Comparison of ENCODE assay signal across 1 cellular context in the genomic region with DNA sequence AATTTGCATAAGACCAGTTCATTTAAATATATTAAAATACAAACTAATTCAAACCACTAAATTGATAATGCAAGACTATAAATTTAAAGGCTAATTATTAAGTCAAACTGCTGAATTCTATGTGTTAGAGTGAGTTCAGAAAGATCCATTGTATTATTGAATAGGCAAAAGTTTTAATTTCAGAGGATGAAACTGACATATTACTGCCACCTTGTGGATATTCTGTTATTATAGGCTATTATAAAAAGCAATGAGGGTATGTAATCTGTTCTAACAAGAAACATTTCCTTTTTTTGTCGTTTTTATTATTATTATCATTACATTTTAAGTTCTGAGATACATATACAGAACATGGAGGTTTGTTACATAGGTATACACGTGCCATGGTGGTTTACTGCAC.
TF ChIP-seq lines count a peak whose summit lies in the region.

No MANE protein-coding gene starts in this region.

TF ChIP-seq in GM23338, 12 proteins besides CTCF, POLR2A, EP300 and RAD21 (continued from another document):
- TF ChIP-seq, protein P1, sequence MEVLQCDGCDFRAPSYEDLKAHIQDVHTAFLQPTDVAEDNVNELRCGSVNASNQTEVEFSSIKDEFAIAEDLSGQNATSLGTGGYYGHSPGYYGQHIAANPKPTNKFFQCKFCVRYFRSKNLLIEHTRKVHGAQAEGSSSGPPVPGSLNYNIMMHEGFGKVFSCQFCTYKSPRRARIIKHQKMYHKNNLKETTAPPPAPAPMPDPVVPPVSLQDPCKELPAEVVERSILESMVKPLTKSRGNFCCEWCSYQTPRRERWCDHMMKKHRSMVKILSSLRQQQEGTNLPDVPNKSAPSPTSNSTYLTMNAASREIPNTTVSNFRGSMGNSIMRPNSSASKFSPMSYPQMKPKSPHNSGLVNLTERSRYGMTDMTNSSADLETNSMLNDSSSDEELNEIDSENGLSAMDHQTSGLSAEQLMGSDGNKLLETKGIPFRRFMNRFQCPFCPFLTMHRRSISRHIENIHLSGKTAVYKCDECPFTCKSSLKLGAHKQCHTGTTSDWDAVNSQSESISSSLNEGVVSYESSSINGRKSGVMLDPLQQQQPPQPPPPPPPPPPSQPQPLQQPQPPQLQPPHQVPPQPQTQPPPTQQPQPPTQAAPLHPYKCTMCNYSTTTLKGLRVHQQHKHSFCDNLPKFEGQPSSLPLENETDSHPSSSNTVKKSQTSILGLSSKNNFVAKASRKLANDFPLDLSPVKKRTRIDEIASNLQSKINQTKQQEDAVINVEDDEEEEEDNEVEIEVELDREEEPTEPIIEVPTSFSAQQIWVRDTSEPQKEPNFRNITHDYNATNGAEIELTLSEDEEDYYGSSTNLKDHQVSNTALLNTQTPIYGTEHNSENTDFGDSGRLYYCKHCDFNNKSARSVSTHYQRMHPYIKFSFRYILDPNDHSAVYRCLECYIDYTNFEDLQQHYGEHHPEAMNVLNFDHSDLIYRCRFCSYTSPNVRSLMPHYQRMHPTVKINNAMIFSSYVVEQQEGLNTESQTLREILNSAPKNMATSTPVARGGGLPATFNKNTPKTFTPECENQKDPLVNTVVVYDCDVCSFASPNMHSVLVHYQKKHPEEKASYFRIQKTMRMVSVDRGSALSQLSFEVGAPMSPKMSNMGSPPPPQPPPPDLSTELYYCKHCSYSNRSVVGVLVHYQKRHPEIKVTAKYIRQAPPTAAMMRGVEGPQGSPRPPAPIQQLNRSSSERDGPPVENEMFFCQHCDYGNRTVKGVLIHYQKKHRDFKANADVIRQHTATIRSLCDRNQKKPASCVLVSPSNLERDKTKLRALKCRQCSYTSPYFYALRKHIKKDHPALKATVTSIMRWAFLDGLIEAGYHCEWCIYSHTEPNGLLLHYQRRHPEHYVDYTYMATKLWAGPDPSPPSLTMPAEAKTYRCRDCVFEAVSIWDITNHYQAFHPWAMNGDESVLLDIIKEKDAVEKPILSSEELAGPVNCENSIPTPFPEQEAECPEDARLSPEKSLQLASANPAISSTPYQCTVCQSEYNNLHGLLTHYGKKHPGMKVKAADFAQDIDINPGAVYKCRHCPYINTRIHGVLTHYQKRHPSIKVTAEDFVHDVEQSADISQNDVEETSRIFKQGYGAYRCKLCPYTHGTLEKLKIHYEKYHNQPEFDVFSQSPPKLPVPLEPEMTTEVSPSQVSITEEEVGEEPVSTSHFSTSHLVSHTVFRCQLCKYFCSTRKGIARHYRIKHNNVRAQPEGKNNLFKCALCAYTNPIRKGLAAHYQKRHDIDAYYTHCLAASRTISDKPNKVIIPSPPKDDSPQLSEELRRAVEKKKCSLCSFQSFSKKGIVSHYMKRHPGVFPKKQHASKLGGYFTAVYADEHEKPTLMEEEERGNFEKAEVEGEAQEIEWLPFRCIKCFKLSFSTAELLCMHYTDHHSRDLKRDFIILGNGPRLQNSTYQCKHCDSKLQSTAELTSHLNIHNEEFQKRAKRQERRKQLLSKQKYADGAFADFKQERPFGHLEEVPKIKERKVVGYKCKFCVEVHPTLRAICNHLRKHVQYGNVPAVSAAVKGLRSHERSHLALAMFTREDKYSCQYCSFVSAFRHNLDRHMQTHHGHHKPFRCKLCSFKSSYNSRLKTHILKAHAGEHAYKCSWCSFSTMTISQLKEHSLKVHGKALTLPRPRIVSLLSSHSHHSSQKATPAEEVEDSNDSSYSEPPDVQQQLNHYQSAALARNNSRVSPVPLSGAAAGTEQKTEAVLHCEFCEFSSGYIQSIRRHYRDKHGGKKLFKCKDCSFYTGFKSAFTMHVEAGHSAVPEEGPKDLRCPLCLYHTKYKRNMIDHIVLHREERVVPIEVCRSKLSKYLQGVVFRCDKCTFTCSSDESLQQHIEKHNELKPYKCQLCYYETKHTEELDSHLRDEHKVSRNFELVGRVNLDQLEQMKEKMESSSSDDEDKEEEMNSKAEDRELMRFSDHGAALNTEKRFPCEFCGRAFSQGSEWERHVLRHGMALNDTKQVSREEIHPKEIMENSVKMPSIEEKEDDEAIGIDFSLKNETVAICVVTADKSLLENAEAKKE (CRISPR knock-in tag; IDR thresholded peaks at IDR 0.05): no peak
- TF ChIP-seq, protein P2, sequence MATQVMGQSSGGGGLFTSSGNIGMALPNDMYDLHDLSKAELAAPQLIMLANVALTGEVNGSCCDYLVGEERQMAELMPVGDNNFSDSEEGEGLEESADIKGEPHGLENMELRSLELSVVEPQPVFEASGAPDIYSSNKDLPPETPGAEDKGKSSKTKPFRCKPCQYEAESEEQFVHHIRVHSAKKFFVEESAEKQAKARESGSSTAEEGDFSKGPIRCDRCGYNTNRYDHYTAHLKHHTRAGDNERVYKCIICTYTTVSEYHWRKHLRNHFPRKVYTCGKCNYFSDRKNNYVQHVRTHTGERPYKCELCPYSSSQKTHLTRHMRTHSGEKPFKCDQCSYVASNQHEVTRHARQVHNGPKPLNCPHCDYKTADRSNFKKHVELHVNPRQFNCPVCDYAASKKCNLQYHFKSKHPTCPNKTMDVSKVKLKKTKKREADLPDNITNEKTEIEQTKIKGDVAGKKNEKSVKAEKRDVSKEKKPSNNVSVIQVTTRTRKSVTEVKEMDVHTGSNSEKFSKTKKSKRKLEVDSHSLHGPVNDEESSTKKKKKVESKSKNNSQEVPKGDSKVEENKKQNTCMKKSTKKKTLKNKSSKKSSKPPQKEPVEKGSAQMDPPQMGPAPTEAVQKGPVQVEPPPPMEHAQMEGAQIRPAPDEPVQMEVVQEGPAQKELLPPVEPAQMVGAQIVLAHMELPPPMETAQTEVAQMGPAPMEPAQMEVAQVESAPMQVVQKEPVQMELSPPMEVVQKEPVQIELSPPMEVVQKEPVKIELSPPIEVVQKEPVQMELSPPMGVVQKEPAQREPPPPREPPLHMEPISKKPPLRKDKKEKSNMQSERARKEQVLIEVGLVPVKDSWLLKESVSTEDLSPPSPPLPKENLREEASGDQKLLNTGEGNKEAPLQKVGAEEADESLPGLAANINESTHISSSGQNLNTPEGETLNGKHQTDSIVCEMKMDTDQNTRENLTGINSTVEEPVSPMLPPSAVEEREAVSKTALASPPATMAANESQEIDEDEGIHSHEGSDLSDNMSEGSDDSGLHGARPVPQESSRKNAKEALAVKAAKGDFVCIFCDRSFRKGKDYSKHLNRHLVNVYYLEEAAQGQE (IDR thresholded peaks at IDR 0.05; ENCODE audit: unreplicated experiment): no peak
- no peak for TF ChIP-seq JUNB (IDR thresholded peaks at IDR 0.05; ENCODE audit: unreplicated experiment)
- no peak for TF ChIP-seq ETS1 (IDR thresholded peaks at IDR 0.05)
TF ChIP-seq in GM23338: peak in this region for 0.
